ENCODE assay signal across 22 cellular contexts in genomic region chr11:1517117-1518005, GRCh38. TPM values are rescaled to one million over a fixed set of nuclear protein-coding genes. Genes with fewer than 3 reads are reported as not detected.
DNase-seq lines count a peak whose midpoint lies in the region; ATAC-seq and TF ChIP-seq lines count a peak whose summit lies in the region.
"Had no signal": no experiment of that assay in that cellular context is flagged by ENCODE, and none has a peak within 500 bp of the region (broad histone marks: within the 10 kb centered on the region; RNA-seq: fewer than 3 reads in every experiment).

No MANE protein-coding gene starts in this region.

- H3K4me1 ChIP-seq in IMR-90 (ENCODE audit: control insufficient read depth, insufficient read depth, low read length) (peaks cover 19% of the 10 kb centered on the region), neuronal stem cell (ENCODE audit: control insufficient read depth in 2 of 2, insufficient read depth in 1 of 2, low read depth in 1 of 2, low read length in 2 of 2) (peaks cover 17 to 20% of the 10 kb centered on the region in 2 donors)

- H3K9ac ChIP-seq in IMR-90 (ENCODE audit: low read depth, low read length) = no peak overlapping the region
- H3K9ac ChIP-seq in neuronal stem cell (ENCODE audit: low read depth, low read length, poor library complexity) = peak overlapping the region; percentile 63

- no TSS peak for BruUV-seq in IMR-90 (replicated peaks; lab: Mats Ljungman, UMichigan)

- peaks cover 67% of the 10 kb centered on the region for H3K4me1 Mint-ChIP-seq in CD4-positive, alpha-beta T cell (ENCODE audit: low read depth)
- H3K4me1 Mint-ChIP-seq in glutamatergic neuron (ENCODE audit: low read depth, unreplicated experiment) = peaks cover 65% of the 10 kb centered on the region

- H2BK120ac ChIP-seq in IMR-90 (ENCODE audit: low read depth, low read length) = no peak overlapping the region
- no peak overlapping the region for H2BK120ac ChIP-seq in neuronal stem cell (ENCODE audit: low read depth, low read length)

- CTCF ChIA-PET in CD4-positive, alpha-beta T cell (lab: Charles Lee) = no interaction called here
- CTCF ChIA-PET in IMR-90 (lab: Yijun Ruan, JAX) = no interaction called here

- H3K4me3 Mint-ChIP-seq in CD4-positive, alpha-beta T cell = no peak overlapping the region
- peak overlapping the region; percentile 12 for H3K4me3 Mint-ChIP-seq in glutamatergic neuron (ENCODE audit: unreplicated experiment)

- dilution Hi-C loops in IMR-90 (cut with HindIII; ENCODE audit: low sequenced_read_pairs, unreplicated experiment) = no loop called here

- 76% methylated on average over 13 of the region's 28 CpGs; no CpG with 5 or more reads in 1 of the 2 experiments for WGBS in IMR-90 (ENCODE audit: extremely low coverage in 2 of 2, insufficient read length in 1 of 2), 2 experiments
- no CpG with 5 or more reads among the region's 28 CpGs for WGBS in neuronal stem cell (ENCODE audit: extremely low coverage in 2 of 2, insufficient read length in 2 of 2, insufficient replicate concordance in 1 of 2), 2 donors

- ATAC-seq in CD4-positive, alpha-beta T cell (ENCODE audit: poor library complexity) = no peak
- ATAC-seq in IMR-90 (ENCODE audit: low read depth) (no peak), GM21515 (IDR thresholded peaks at IDR 0.05; ENCODE audit: unreplicated experiment) (no peak)
- ATAC-seq: GM12878, pancreas, sciatic nerve had no signal

- H3K79me1 ChIP-seq in IMR-90 (ENCODE audit: low read depth in 1 of 2, low read length in 2 of 2) (peaks cover 42 to 73% of the 10 kb centered on the region in 2 experiments), neuronal stem cell (ENCODE audit: low read depth, low read length) (peaks cover 19% of the 10 kb centered on the region)

- TF ChIP-seq RAD21 in IMR-90 (IDR thresholded peaks at IDR 0.05; ENCODE audit: low read length) = no peak

- no peak for DNase-seq in CD4-positive, alpha-beta T cell
- DNase-seq in IMR-90 = no peak
- no peak for DNase-seq in glutamatergic neuron
- no peak for DNase-seq in neuronal stem cell (ENCODE audit: low spot score)
- no peak for DNase-seq in hepatic stellate cell (ENCODE audit: low spot score)
- no peak for DNase-seq in NCI-H510A treated with DMSO at 0.1 percent for 48 hours (lab: John Stamatoyannopoulos, UW)
- DNase-seq: activated naive CD4-positive, alpha-beta T cell treated with anti-CD3 and anti-CD28 coated beads, Interleukin-2, amount 50 U/mL, for 16 hours; activated T-cell treated with anti-CD3 and anti-CD28 coated beads, Interleukin-2, amount 50 U/mL, for 48 hours; DMS79; hypothalamus; NCI-H1048; NCI-H187 treated with DMSO at 0.1 percent for 48 hours; NCI-H774; OCI-M1; SHP77 treated with DMSO at 0.1 percent for 48 hours had no signal

- H3K4ac ChIP-seq in IMR-90 (ENCODE audit: low read depth, low read length) (no peak overlapping the region), neuronal stem cell (ENCODE audit: low read length) (no peak overlapping the region)

- H3K9me3 ChIP-seq in CD4-positive, alpha-beta T cell (ENCODE audit: control insufficient read depth, low read length) = no peaks in the 10 kb centered on the region
- H3K9me3 ChIP-seq in IMR-90 (ENCODE audit: control insufficient read depth, insufficient read depth, low read length) (no peaks in the 10 kb centered on the region), neuronal stem cell (replicated peaks in 1 of 2; ENCODE audit: control insufficient read depth in 2 of 2, insufficient read depth in 1 of 2, low read depth in 1 of 2, low read length in 2 of 2) (no peaks in the 10 kb centered on the region)
- H3K9me3 ChIP-seq: pancreas, vagina had no signal

- H3K27ac Mint-ChIP-seq in CD4-positive, alpha-beta T cell = peak overlapping the region; percentile 22
- no peak overlapping the region for H3K27ac Mint-ChIP-seq in glutamatergic neuron (ENCODE audit: unreplicated experiment)

- H3K23ac ChIP-seq in IMR-90 (ENCODE audit: low read depth, low read length) = no peak overlapping the region
- peak overlapping the region; percentile 90 for H3K23ac ChIP-seq in neuronal stem cell (ENCODE audit: low read depth, low read length, poor library complexity)

- no peak overlapping the region for H4K5ac ChIP-seq in IMR-90 (ENCODE audit: low read depth, low read length)

- H4K8ac ChIP-seq in IMR-90 (ENCODE audit: low read depth in 2 of 2, low read length in 2 of 2) (no peak overlapping the region), neuronal stem cell (ENCODE audit: low read depth, low read length) (no peak overlapping the region)

- H2AFZ ChIP-seq in IMR-90 (replicated peaks; ENCODE audit: low read length, poor library complexity) = no peak overlapping the region
- no peak overlapping the region for H2AFZ ChIP-seq in neuronal stem cell (ENCODE audit: low read length)

- H3K4me3 ChIP-seq in IMR-90 (ENCODE audit: insufficient read depth, low read depth, low read length) (no peak overlapping the region), neuronal stem cell (ENCODE audit: low read length in 2 of 2) (no peak overlapping the region)
- H3K4me3 ChIP-seq: GM12878, lung, pancreas, vagina had no signal

- H4K91ac ChIP-seq in IMR-90 (ENCODE audit: insufficient read depth, low read depth, low read length) (no peak overlapping the region), neuronal stem cell (ENCODE audit: low read depth, low read length, poor library complexity) (no peak overlapping the region)

- H3K14ac ChIP-seq in IMR-90 (replicated peaks; ENCODE audit: low read depth, low read length) = no peak overlapping the region
- no peak overlapping the region for H3K14ac ChIP-seq in neuronal stem cell (ENCODE audit: low read length)

- TF ChIP-seq CTCF in CD4-positive, alpha-beta T cell (IDR thresholded peaks at IDR 0.05) = no peak
- TF ChIP-seq CTCF in IMR-90 (conservative IDR thresholded peaks at IDR 0.05; ENCODE audit: low read depth, low read length) (no peak), glutamatergic neuron (IDR thresholded peaks at IDR 0.05; ENCODE audit: partially characterized antibody, unreplicated experiment) (no peak)

- H3K18ac ChIP-seq in IMR-90 (ENCODE audit: low read depth, low read length) (no peak overlapping the region), neuronal stem cell (ENCODE audit: low read length) (peak overlapping the region; percentile 27)

- peak overlapping the region; percentile 44 for H2AK9ac ChIP-seq in IMR-90 (replicated peaks; ENCODE audit: low read depth, low read length, poor library complexity)

- H2AK5ac ChIP-seq in IMR-90 (ENCODE audit: low read depth, low read length) = no peak overlapping the region
- H2AK5ac ChIP-seq in neuronal stem cell (ENCODE audit: low read depth, low read length) = peak overlapping the region; percentile 57

- intact Hi-C loops in CD4-positive, alpha-beta T cell (cut with DNase I, micrococcal nuclease) = loop anchor here (10.0 kb wide), 2 partner anchors 253 to 673 kb away; partner anchors contain the start of genes POLR2L (in 1 of the 2) and TSPAN4 (in 1 of the 2)
- intact Hi-C loops in IMR-90 (cut with micrococcal nuclease) = no loop called here

- in situ Hi-C loops in IMR-90 (cut with MboI; ENCODE audit: low sequenced_read_pairs) = loop anchor here (25.0 kb wide), 1 partner anchor 305 kb away; the partner anchor contains the start of gene MUC5B

- H3K36me3 Mint-ChIP-seq in CD4-positive, alpha-beta T cell (ENCODE audit: low read depth) = peaks cover 7% of the 10 kb centered on the region
- H3K36me3 Mint-ChIP-seq in glutamatergic neuron (ENCODE audit: unreplicated experiment) = no peaks in the 10 kb centered on the region

- H2BK5ac ChIP-seq in IMR-90 (ENCODE audit: low read depth, low read length, poor library complexity, severe bottlenecking) = no peak overlapping the region
- no peak overlapping the region for H2BK5ac ChIP-seq in neuronal stem cell (ENCODE audit: low read length)

- H4K20me1 ChIP-seq in IMR-90 (ENCODE audit: insufficient read depth, low read length) = peaks cover 89% of the 10 kb centered on the region

- H3K27ac ChIP-seq in CD4-positive, alpha-beta T cell (ENCODE audit: low read depth, low read length) = no peak overlapping the region
- H3K27ac ChIP-seq in IMR-90 (ENCODE audit: insufficient read depth, low read length) (no peak overlapping the region), neuronal stem cell (replicated peaks; ENCODE audit: low read length) (no peak overlapping the region)
- H3K27ac ChIP-seq: pancreas, vagina had no signal

- H3K4me2 ChIP-seq in IMR-90 (ENCODE audit: low read depth, low read length) (no peak overlapping the region), neuronal stem cell (ENCODE audit: insufficient read depth, low read length, poor library complexity, severe bottlenecking) (no peak overlapping the region)

- H3K27me3 ChIP-seq in CD4-positive, alpha-beta T cell (ENCODE audit: control insufficient read depth, insufficient read depth, low read length) = no peaks in the 10 kb centered on the region
- H3K27me3 ChIP-seq in IMR-90 (ENCODE audit: control insufficient read depth, insufficient read depth, low read length) = no peaks in the 10 kb centered on the region
- H3K27me3 ChIP-seq in neuronal stem cell (ENCODE audit: control insufficient read depth in 3 of 3, insufficient read depth in 3 of 3, low read depth in 1 of 3, low read length in 3 of 3) = no peaks in the 10 kb centered on the region
- H3K27me3 ChIP-seq: pancreas, vagina had no signal

- no peaks in the 10 kb centered on the region for H3K9me3 Mint-ChIP-seq in CD4-positive, alpha-beta T cell
- peaks cover 11% of the 10 kb centered on the region for H3K9me3 Mint-ChIP-seq in glutamatergic neuron (ENCODE audit: unreplicated experiment)

- H3K56ac ChIP-seq in IMR-90 (ENCODE audit: extremely low read depth, insufficient read depth, low read length) = no peak overlapping the region

- H3K36me3 ChIP-seq in IMR-90 (ENCODE audit: control insufficient read depth, insufficient read depth, low read length) = no peaks in the 10 kb centered on the region
- H3K36me3 ChIP-seq in neuronal stem cell (replicated peaks in 1 of 2; ENCODE audit: control insufficient read depth in 2 of 2, insufficient read depth in 2 of 2, low read length in 2 of 2) = no peaks in the 10 kb centered on the region
- H3K36me3 ChIP-seq: pancreas, vagina had no signal

- no peak overlapping the region for H2BK20ac ChIP-seq in IMR-90 (ENCODE audit: low read depth, low read length)

- H2BK15ac ChIP-seq in IMR-90 (ENCODE audit: low read depth, low read length) (no peak overlapping the region), neuronal stem cell (ENCODE audit: low read length) (no peak overlapping the region)

- H2BK12ac ChIP-seq in neuronal stem cell (ENCODE audit: low read length) = peak overlapping the region; percentile 30

- no peaks in the 10 kb centered on the region for H3K27me3 Mint-ChIP-seq in CD4-positive, alpha-beta T cell
- H3K27me3 Mint-ChIP-seq in glutamatergic neuron (ENCODE audit: unreplicated experiment) = peaks cover 10% of the 10 kb centered on the region

- H3K9me1 ChIP-seq in IMR-90 (ENCODE audit: insufficient read depth, low read length) = no peaks in the 10 kb centered on the region; the same call in 1 of the 2 replicates

- TF ChIP-seq POLR2A in IMR-90 (IDR thresholded peaks at IDR 0.05; ENCODE audit: low read depth, low read length) = no peak

- POLR2A ChIA-PET in CD4-positive, alpha-beta T cell (lab: Charles Lee) = no interaction called here
- POLR2A ChIA-PET in IMR-90 (lab: Charles Lee; ENCODE audit: unreplicated experiment) = no interaction called here

RNA-seq across cellular contexts. Expression of gene MOB2, which starts 30.8 kb away (rescaled TPM):
- 10 to 100 TPM; 37.0 to 38.3 TPM for total RNA-seq in CD4-positive, alpha-beta T cell
- total RNA-seq in IMR-90 (2012; rRNA removed) (21.4 and 23.7 TPM in 2 replicates), glutamatergic neuron (ENCODE audit: unreplicated experiment) (29.0 TPM)
- polyA plus RNA-seq in IMR-90 (2012; rRNA removed) = 36.2 and 40.7 TPM in 2 replicates
- 18.3 and 31.6 TPM in 2 replicates for polyA plus RNA-seq in IMR-90 (2012; cell fraction: cytosol; rRNA removed)
- 48.7 and 84.0 TPM in 2 replicates for polyA plus RNA-seq in IMR-90 (2012; cell fraction: nucleus; rRNA removed; ENCODE audit: low replicate concordance)
- polyA plus RNA-seq in neuronal stem cell (2013, experiment 1 of 2) = 11.1 TPM
- 11.5 TPM for polyA plus RNA-seq in neuronal stem cell (2013, experiment 2 of 2)

RNA-seq across cellular contexts. Expression of gene DUSP8, which starts 54.7 kb away (rescaled TPM):
- 10 to 100 TPM; 83.9 to 91.2 TPM for total RNA-seq in CD4-positive, alpha-beta T cell
- total RNA-seq in IMR-90 (2012; rRNA removed) (0.28 and 0.72 TPM in 2 replicates), glutamatergic neuron (ENCODE audit: unreplicated experiment) (123 TPM)
- polyA plus RNA-seq in IMR-90 (2012; rRNA removed) = 4.2 and 4.7 TPM in 2 replicates
- polyA plus RNA-seq in IMR-90 (2012; cell fraction: cytosol; rRNA removed) = 2.4 and 4.6 TPM in 2 replicates
- 12.8 and 22.4 TPM in 2 replicates for polyA plus RNA-seq in IMR-90 (2012; cell fraction: nucleus; rRNA removed; ENCODE audit: low replicate concordance)
- 5.8 TPM for polyA plus RNA-seq in neuronal stem cell (2013, experiment 1 of 2)
- polyA plus RNA-seq in neuronal stem cell (2013, experiment 2 of 2) = 6.1 TPM
- total RNA-seq: LHCN-M2 had no signal

Comparison
In these comparisons a context has a peak if more than half of its experiments do, and no peak if none do; other contexts are left out.
1. RNA of gene DUSP8, which starts 54.7 kb away (total RNA-seq): 123 TPM in glutamatergic neuron (single experiment) and 83.9 to 91.2 TPM in CD4-positive, alpha-beta T cell; 0.28 to 0.72 TPM in IMR-90; every median in the first group is over 10 times any median in the second.